In genomic region chr17:47704781-47705180, GRCh38 we compare ENCODE assay signal across 13 cellular contexts. TPM values are rescaled to one million over a fixed set of nuclear protein-coding genes. Genes with fewer than 3 reads are reported as not detected.
A peak's percentile ranks its signal among the peaks of the same experiment; 100 is the strongest.
DNase-seq lines count a peak whose midpoint lies in the region; ATAC-seq and TF ChIP-seq lines count a peak whose summit lies in the region.
"Had no signal": no experiment of that assay in that cellular context is flagged by ENCODE, and none has a peak within 500 bp of the region (broad histone marks: within the 10 kb centered on the region; RNA-seq: fewer than 3 reads in every experiment).

No MANE protein-coding gene starts in this region.

- POLR2A ChIA-PET in naive thymus-derived CD8-positive, alpha-beta T cell (lab: Charles Lee), result interaction anchor here (0.8 to 1.6 kb wide), 4 partner anchors 8 to 28 kb away, joined by 3 to 4 read pairs (median 4); partner anchors contain the start of gene TBX21

- no peaks in the 10 kb centered on the region for H3K23me2 ChIP-seq in H9 (ENCODE audit: insufficient read length, low read depth, low read length, poor library complexity, severe bottlenecking)

- H2AFZ ChIP-seq in H9 (ENCODE audit: low read length), result no peak overlapping the region

- H2BK120ac ChIP-seq in H9 (ENCODE audit: low read depth, low read length, poor library complexity, severe bottlenecking), result no peak overlapping the region

- no peak overlapping the region for H2BK15ac ChIP-seq in H9 (ENCODE audit: low read depth, low read length)

- no peak overlapping the region for H2BK20ac ChIP-seq in H9 (ENCODE audit: low read depth, low read length, poor library complexity, severe bottlenecking)

- no peak overlapping the region for H3K27ac ChIP-seq in CD4-positive, CD25-positive, alpha-beta regulatory T cell (ENCODE audit: insufficient read depth, low read length, poor library complexity, severe bottlenecking)
- H3K27ac ChIP-seq in H9 (ENCODE audit: insufficient read length, low read depth, low read length), result no peak overlapping the region

- peaks cover 63% of the 10 kb centered on the region for H3K4me1 ChIP-seq in CD4-positive, CD25-positive, alpha-beta regulatory T cell (ENCODE audit: control insufficient read depth, insufficient read depth, low read length, poor library complexity, severe bottlenecking)
- H3K4me1 ChIP-seq in H9 (ENCODE audit: insufficient read depth, low read length), result no peaks in the 10 kb centered on the region

- peaks cover 2% of the 10 kb centered on the region for H3K36me3 Mint-ChIP-seq in CD4-positive, CD25-positive, alpha-beta regulatory T cell
- H3K36me3 Mint-ChIP-seq in H9 (ENCODE audit: insufficient read depth in 1 of 3, low read depth in 3 of 3), result peaks cover 0 to 15% (median 2%) of the 10 kb centered on the region in 3 experiments; a peak in 2 of 7 replicates
- peaks cover 7% of the 10 kb centered on the region for H3K36me3 Mint-ChIP-seq in activated naive CD8-positive, alpha-beta T cell
- H3K36me3 Mint-ChIP-seq in naive thymus-derived CD8-positive, alpha-beta T cell, result no peaks in the 10 kb centered on the region

- H3K27me3 Mint-ChIP-seq in CD4-positive, CD25-positive, alpha-beta regulatory T cell, result no peaks in the 10 kb centered on the region
- no peaks in the 10 kb centered on the region; the same call in 1 of the 2 replicates for H3K27me3 Mint-ChIP-seq in H9 (ENCODE audit: low read depth)
- no peaks in the 10 kb centered on the region for H3K27me3 Mint-ChIP-seq in activated naive CD8-positive, alpha-beta T cell
- no peaks in the 10 kb centered on the region for H3K27me3 Mint-ChIP-seq in naive thymus-derived CD8-positive, alpha-beta T cell

- no peak overlapping the region for H3K4ac ChIP-seq in H9 (ENCODE audit: low read depth, low read length)

- no peak for TF ChIP-seq CTCF in H9 (conservative IDR thresholded peaks at IDR 0.05)

- H3K4me3 ChIP-seq in CD4-positive, CD25-positive, alpha-beta regulatory T cell (ENCODE audit: low read depth, low read length), result no peak overlapping the region
- H3K4me3 ChIP-seq: heart right ventricle, K562 had no signal

- H3K9ac ChIP-seq in H9 (ENCODE audit: extremely low read depth, insufficient read length, low read length), result no peak overlapping the region
- H3K9ac ChIP-seq: SK-N-SH had no signal

- H3K9me3 ChIP-seq in CD4-positive, CD25-positive, alpha-beta regulatory T cell (ENCODE audit: control insufficient read depth in 2 of 2, low read length in 2 of 2), result no peaks in the 10 kb centered on the region
- H3K9me3 ChIP-seq in H9 (ENCODE audit: control insufficient read depth, low read depth, low read length), result no peaks in the 10 kb centered on the region
- H3K9me3 ChIP-seq: heart right ventricle, SK-N-SH had no signal

- no peak overlapping the region for H3K14ac ChIP-seq in H9 (ENCODE audit: insufficient read depth, low read length)

- H3K27ac Mint-ChIP-seq in CD4-positive, CD25-positive, alpha-beta regulatory T cell, result peak overlapping the region in 2 of 3 donors; percentile 61 to 92
- H3K27ac Mint-ChIP-seq in H9, result peak overlapping the region in 2 of 3 experiments; percentile 2 to 50; a peak in 2 of 7 replicates
- H3K27ac Mint-ChIP-seq in activated naive CD8-positive, alpha-beta T cell, result peak overlapping the region; percentile 94
- peak overlapping the region; percentile 18 to 89 (median 66) for H3K27ac Mint-ChIP-seq in naive thymus-derived CD8-positive, alpha-beta T cell

- no peak overlapping the region for H4K5ac ChIP-seq in H9 (ENCODE audit: insufficient read length, low read depth, low read length)

- no peak overlapping the region for H2BK5ac ChIP-seq in H9 (ENCODE audit: insufficient read length, low read length)

- no peak overlapping the region for H3K18ac ChIP-seq in H9 (ENCODE audit: insufficient read length, low read depth, low read length)

- no peak for DNase-seq in CD4-positive, CD25-positive, alpha-beta regulatory T cell
- no peak for DNase-seq in H9
- DNase-seq in naive thymus-derived CD8-positive, alpha-beta T cell, result peak in 1 of 10 donors; percentile 42
- no peak for DNase-seq in OCI-M1 (lab: John Stamatoyannopoulos, UW)
- DNase-seq in NCI-H1694 treated with DMSO at 0.1 percent for 48 hours (lab: John Stamatoyannopoulos, UW), result no peak
- DNase-seq: heart right ventricle, NCI-H1417, SK-N-SH had no signal

- peak overlapping the region; percentile 40 to 72 (median 56) for H3K4me3 Mint-ChIP-seq in CD4-positive, CD25-positive, alpha-beta regulatory T cell
- no peak overlapping the region for H3K4me3 Mint-ChIP-seq in H9
- peak overlapping the region; percentile 82 for H3K4me3 Mint-ChIP-seq in activated naive CD8-positive, alpha-beta T cell
- peak overlapping the region in 9 of 10 donors; percentile 49 to 76 (median 72) for H3K4me3 Mint-ChIP-seq in naive thymus-derived CD8-positive, alpha-beta T cell

- peaks cover 0 to 1% (median 0%) of the 10 kb centered on the region in 7 donors for H3K9me3 Mint-ChIP-seq in CD4-positive, CD25-positive, alpha-beta regulatory T cell
- H3K9me3 Mint-ChIP-seq in H9, result no peaks in the 10 kb centered on the region
- no peaks in the 10 kb centered on the region for H3K9me3 Mint-ChIP-seq in activated naive CD8-positive, alpha-beta T cell (ENCODE audit: low read depth)
- no peaks in the 10 kb centered on the region for H3K9me3 Mint-ChIP-seq in naive thymus-derived CD8-positive, alpha-beta T cell

- H3K27me3 ChIP-seq in CD4-positive, CD25-positive, alpha-beta regulatory T cell (ENCODE audit: control insufficient read depth, insufficient read depth, low read length), result no peaks in the 10 kb centered on the region
- no peaks in the 10 kb centered on the region for H3K27me3 ChIP-seq in H9 (ENCODE audit: insufficient read depth, low read length)
- H3K27me3 ChIP-seq: heart right ventricle had no signal

- H3K79me1 ChIP-seq in H9 (ENCODE audit: insufficient read depth, low read depth, low read length, poor library complexity, severe bottlenecking), result no peaks in the 10 kb centered on the region

- no peak overlapping the region for H3K4me2 ChIP-seq in H9 (ENCODE audit: insufficient read depth, insufficient read length, low read length)
- H3K4me2 ChIP-seq: SK-N-SH had no signal

- no peak overlapping the region for H3K23ac ChIP-seq in H9 (ENCODE audit: insufficient read length, low read depth, low read length)

- H3T11ph ChIP-seq in H9 (ENCODE audit: low read length), result no peak overlapping the region

- no peak for ATAC-seq in CD4-positive, CD25-positive, alpha-beta regulatory T cell (ENCODE audit: low read depth in 2 of 2)
- no peak for ATAC-seq in naive thymus-derived CD8-positive, alpha-beta T cell
- ATAC-seq in HG02588 (IDR thresholded peaks at IDR 0.05; ENCODE audit: unreplicated experiment), result no peak
- ATAC-seq: heart right ventricle, K562 had no signal

- peaks cover 13 to 64% (median 46%) of the 10 kb centered on the region in 4 donors for H3K4me1 Mint-ChIP-seq in CD4-positive, CD25-positive, alpha-beta regulatory T cell
- H3K4me1 Mint-ChIP-seq in H9, result peaks cover 3 to 27% of the 10 kb centered on the region in 2 experiments; a peak in 2 of 4 replicates
- H3K4me1 Mint-ChIP-seq in activated naive CD8-positive, alpha-beta T cell (ENCODE audit: low read depth), result peaks cover 69% of the 10 kb centered on the region
- H3K4me1 Mint-ChIP-seq in naive thymus-derived CD8-positive, alpha-beta T cell, result peaks cover 40 to 75% (median 65%) of the 10 kb centered on the region in 4 donors

- H4K8ac ChIP-seq in H9 (replicated peaks; ENCODE audit: insufficient read length, low read depth, low read length), result no peak overlapping the region

- no peaks in the 10 kb centered on the region for H4K20me1 ChIP-seq in H9 (ENCODE audit: control insufficient read depth, insufficient read depth, insufficient read length)

- no CpG with 5 or more reads among the region's 7 CpGs for WGBS in H9 (ENCODE audit: extremely low coverage, insufficient read length, low lambda C conversion rate)

- no peaks in the 10 kb centered on the region for H3K36me3 ChIP-seq in CD4-positive, CD25-positive, alpha-beta regulatory T cell (ENCODE audit: control insufficient read depth, insufficient read depth, low read length)

- H3K79me2 ChIP-seq in H9 (ENCODE audit: insufficient read depth, low read length), result no peaks in the 10 kb centered on the region

- no peak overlapping the region for H2AK5ac ChIP-seq in H9 (ENCODE audit: insufficient read length, low read length)

- H4K91ac ChIP-seq in H9 (ENCODE audit: insufficient read length, low read depth, low read length), result no peak overlapping the region

- no peak overlapping the region for H3K56ac ChIP-seq in H9 (ENCODE audit: insufficient read length, low read depth, low read length)

- H2BK12ac ChIP-seq in H9 (ENCODE audit: insufficient read length, low read depth, low read length), result no peak overlapping the region

RNA-seq across cellular contexts. Expression of gene TBKBP1, which starts 10.8 kb away (rescaled TPM):
- 6.1 TPM for total RNA-seq in CD4-positive, CD25-positive, alpha-beta regulatory T cell
- under 1 TPM; 0.11 to 0.60 (median 0.51) TPM for polyA plus RNA-seq in CD4-positive, CD25-positive, alpha-beta regulatory T cell
- 33.2 and 33.6 TPM in 2 replicates for total RNA-seq in H9 (2021)
- 1 to 10 TPM; 1.4 to 3.1 TPM for total RNA-seq in naive thymus-derived CD8-positive, alpha-beta T cell
- under 1 TPM in 2 of 3 donors, not detected in 1; 0.07 to 0.59 TPM for polyA plus RNA-seq in naive thymus-derived CD8-positive, alpha-beta T cell

RNA-seq across cellular contexts. Expression of gene TBX21, which starts 28.3 kb away (rescaled TPM):
- total RNA-seq in CD4-positive, CD25-positive, alpha-beta regulatory T cell, result 15.7 TPM
- polyA plus RNA-seq in CD4-positive, CD25-positive, alpha-beta regulatory T cell, result 1 to 10 TPM; 3.8 to 8.5 (median 5.2) TPM
- total RNA-seq in H9 (2021), result not detected in 2 replicates
- 1 to 10 TPM; 1.6 to 2.1 TPM for total RNA-seq in naive thymus-derived CD8-positive, alpha-beta T cell
- polyA plus RNA-seq in naive thymus-derived CD8-positive, alpha-beta T cell, result 10 to 100 TPM in 1 of 3 donors, 1 to 10 TPM in 1, under 1 TPM in 1; 0.42 to 27.4 (median 1.3) TPM
- total RNA-seq: kidney epithelial cell, OCI-LY7 had no signal
- polyA plus RNA-seq: K562, SK-N-SH had no signal

RNA-seq across cellular contexts. Expression of gene KPNB1, which starts 55.1 kb away (rescaled TPM):
- total RNA-seq in CD4-positive, CD25-positive, alpha-beta regulatory T cell, result 242 TPM
- polyA plus RNA-seq in CD4-positive, CD25-positive, alpha-beta regulatory T cell, result 10 to 100 TPM; 20.4 to 27.2 (median 23.3) TPM
- 742 and 764 TPM in 2 replicates for total RNA-seq in H9 (2021)
- total RNA-seq in naive thymus-derived CD8-positive, alpha-beta T cell, result 100 to 1,000 TPM; 217 to 252 TPM
- 10 to 100 TPM; 22.8 to 32.2 (median 25.7) TPM for polyA plus RNA-seq in naive thymus-derived CD8-positive, alpha-beta T cell

Comparison
In these comparisons a context has a peak if more than half of its experiments do, and no peak if none do; other contexts are left out.
1. H3K27ac Mint-ChIP-seq: peak in every context shown above with its lines; median percentile 94 in activated naive CD8-positive, alpha-beta T cell; 76 in CD4-positive, CD25-positive, alpha-beta regulatory T cell; 66 in naive thymus-derived CD8-positive, alpha-beta T cell; 26 in H9.
2. H3K4me3 Mint-ChIP-seq: peak in CD4-positive, CD25-positive, alpha-beta regulatory T cell (4 of 4), activated naive CD8-positive, alpha-beta T cell (single experiment) and naive thymus-derived CD8-positive, alpha-beta T cell (9 of 10); none in H9 (0 of 2).